ENCODE assay signal across 1 cellular context in genomic region chr17:39700148-39700987, GRCh38.
TF ChIP-seq lines count a peak whose summit lies in the region.

No MANE protein-coding gene starts in this region.

TF ChIP-seq in HepG2, 621 proteins besides CTCF, POLR2A, EP300 and RAD21 (continued from another document and continues in another):
- no peak for TF ChIP-seq ARID3A (IDR thresholded peaks at IDR 0.05; ENCODE audit: low read depth, low read length)
- TF ChIP-seq, protein P1, sequence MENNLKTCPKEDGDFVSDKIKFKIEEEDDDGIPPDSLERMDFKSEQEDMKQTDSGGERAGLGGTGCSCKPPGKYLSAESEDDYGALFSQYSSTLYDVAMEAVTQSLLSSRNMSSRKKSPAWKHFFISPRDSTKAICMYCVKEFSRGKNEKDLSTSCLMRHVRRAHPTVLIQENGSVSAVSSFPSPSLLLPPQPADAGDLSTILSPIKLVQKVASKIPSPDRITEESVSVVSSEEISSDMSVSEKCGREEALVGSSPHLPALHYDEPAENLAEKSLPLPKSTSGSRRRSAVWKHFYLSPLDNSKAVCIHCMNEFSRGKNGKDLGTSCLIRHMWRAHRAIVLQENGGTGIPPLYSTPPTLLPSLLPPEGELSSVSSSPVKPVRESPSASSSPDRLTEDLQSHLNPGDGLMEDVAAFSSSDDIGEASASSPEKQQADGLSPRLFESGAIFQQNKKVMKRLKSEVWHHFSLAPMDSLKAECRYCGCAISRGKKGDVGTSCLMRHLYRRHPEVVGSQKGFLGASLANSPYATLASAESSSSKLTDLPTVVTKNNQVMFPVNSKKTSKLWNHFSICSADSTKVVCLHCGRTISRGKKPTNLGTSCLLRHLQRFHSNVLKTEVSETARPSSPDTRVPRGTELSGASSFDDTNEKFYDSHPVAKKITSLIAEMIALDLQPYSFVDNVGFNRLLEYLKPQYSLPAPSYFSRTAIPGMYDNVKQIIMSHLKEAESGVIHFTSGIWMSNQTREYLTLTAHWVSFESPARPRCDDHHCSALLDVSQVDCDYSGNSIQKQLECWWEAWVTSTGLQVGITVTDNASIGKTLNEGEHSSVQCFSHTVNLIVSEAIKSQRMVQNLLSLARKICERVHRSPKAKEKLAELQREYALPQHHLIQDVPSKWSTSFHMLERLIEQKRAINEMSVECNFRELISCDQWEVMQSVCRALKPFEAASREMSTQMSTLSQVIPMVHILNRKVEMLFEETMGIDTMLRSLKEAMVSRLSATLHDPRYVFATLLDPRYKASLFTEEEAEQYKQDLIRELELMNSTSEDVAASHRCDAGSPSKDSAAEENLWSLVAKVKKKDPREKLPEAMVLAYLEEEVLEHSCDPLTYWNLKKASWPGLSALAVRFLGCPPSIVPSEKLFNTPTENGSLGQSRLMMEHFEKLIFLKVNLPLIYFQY (CRISPR knock-in tag; IDR thresholded peaks at IDR 0.05; ENCODE audit: borderline replicate concordance): no peak
- TF ChIP-seq KLF6 (CRISPR knock-in tag; IDR thresholded peaks at IDR 0.05): no peak
- TF ChIP-seq ZNF274 (CRISPR knock-in tag; IDR thresholded peaks at IDR 0.05): no peak
- no peak for TF ChIP-seq HDAC2 (CRISPR knock-in tag; IDR thresholded peaks at IDR 0.05)
- no peak for TF ChIP-seq GMEB2 (CRISPR knock-in tag; IDR thresholded peaks at IDR 0.05; ENCODE audit: low read depth)
- 0 out of 2 replicates have a peak, but pooled peaks have one; percentile 13 for TF ChIP-seq ZNF230 (CRISPR knock-in tag; IDR thresholded peaks at IDR 0.05)
- TF ChIP-seq ZNF235 (CRISPR knock-in tag; IDR thresholded peaks at IDR 0.05; ENCODE audit: borderline replicate concordance): 0 out of 2 replicates have a peak, but pooled peaks have one; percentile 29
- no peak for TF ChIP-seq POLR2AphosphoS2 (IDR thresholded peaks at IDR 0.05; ENCODE audit: low read depth, low read length)
- TF ChIP-seq SAFB2 (CRISPR knock-in tag; IDR thresholded peaks at IDR 0.05; ENCODE audit: borderline replicate concordance, low read depth): peak; percentile 71; the same call in 1 of the 2 replicates
- TF ChIP-seq POGZ (CRISPR knock-in tag; IDR thresholded peaks at IDR 0.05): no peak
- no peak for TF ChIP-seq ZNF383 (CRISPR knock-in tag; IDR thresholded peaks at IDR 0.05; ENCODE audit: borderline replicate concordance)
- 0 out of 2 replicates have a peak, but pooled peaks have one; percentile 13 for TF ChIP-seq SP4 (CRISPR knock-in tag; IDR thresholded peaks at IDR 0.05)
- TF ChIP-seq, protein P2, sequence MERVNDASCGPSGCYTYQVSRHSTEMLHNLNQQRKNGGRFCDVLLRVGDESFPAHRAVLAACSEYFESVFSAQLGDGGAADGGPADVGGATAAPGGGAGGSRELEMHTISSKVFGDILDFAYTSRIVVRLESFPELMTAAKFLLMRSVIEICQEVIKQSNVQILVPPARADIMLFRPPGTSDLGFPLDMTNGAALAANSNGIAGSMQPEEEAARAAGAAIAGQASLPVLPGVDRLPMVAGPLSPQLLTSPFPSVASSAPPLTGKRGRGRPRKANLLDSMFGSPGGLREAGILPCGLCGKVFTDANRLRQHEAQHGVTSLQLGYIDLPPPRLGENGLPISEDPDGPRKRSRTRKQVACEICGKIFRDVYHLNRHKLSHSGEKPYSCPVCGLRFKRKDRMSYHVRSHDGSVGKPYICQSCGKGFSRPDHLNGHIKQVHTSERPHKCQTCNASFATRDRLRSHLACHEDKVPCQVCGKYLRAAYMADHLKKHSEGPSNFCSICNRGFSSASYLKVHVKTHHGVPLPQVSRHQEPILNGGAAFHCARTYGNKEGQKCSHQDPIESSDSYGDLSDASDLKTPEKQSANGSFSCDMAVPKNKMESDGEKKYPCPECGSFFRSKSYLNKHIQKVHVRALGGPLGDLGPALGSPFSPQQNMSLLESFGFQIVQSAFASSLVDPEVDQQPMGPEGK (CRISPR knock-in tag; IDR thresholded peaks at IDR 0.05): peak; percentile 73
- no peak for TF ChIP-seq FOXC1 (CRISPR knock-in tag; IDR thresholded peaks at IDR 0.05; ENCODE audit: borderline replicate concordance)
- TF ChIP-seq, protein P3, sequence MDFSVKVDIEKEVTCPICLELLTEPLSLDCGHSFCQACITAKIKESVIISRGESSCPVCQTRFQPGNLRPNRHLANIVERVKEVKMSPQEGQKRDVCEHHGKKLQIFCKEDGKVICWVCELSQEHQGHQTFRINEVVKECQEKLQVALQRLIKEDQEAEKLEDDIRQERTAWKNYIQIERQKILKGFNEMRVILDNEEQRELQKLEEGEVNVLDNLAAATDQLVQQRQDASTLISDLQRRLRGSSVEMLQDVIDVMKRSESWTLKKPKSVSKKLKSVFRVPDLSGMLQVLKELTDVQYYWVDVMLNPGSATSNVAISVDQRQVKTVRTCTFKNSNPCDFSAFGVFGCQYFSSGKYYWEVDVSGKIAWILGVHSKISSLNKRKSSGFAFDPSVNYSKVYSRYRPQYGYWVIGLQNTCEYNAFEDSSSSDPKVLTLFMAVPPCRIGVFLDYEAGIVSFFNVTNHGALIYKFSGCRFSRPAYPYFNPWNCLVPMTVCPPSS (IDR thresholded peaks at IDR 0.05): no peak
- 0 out of 2 replicates have a peak, but pooled peaks have one; percentile 24 for TF ChIP-seq KDM3A (CRISPR knock-in tag; IDR thresholded peaks at IDR 0.05; ENCODE audit: low read depth)
- TF ChIP-seq ZNF318 (CRISPR knock-in tag; IDR thresholded peaks at IDR 0.05): no peak
- TF ChIP-seq ZNF484 (CRISPR knock-in tag; IDR thresholded peaks at IDR 0.05; ENCODE audit: borderline replicate concordance, low read depth): no peak
- TF ChIP-seq GATAD1 (CRISPR knock-in tag; IDR thresholded peaks at IDR 0.05): no peak; the same call in 1 of the 2 replicates
- no peak for TF ChIP-seq SNRNP70 (IDR thresholded peaks at IDR 0.05; ENCODE audit: low read depth, low read length)
- no peak for TF ChIP-seq MTF2 (CRISPR knock-in tag; IDR thresholded peaks at IDR 0.05; ENCODE audit: borderline replicate concordance)
- TF ChIP-seq, protein P4, sequence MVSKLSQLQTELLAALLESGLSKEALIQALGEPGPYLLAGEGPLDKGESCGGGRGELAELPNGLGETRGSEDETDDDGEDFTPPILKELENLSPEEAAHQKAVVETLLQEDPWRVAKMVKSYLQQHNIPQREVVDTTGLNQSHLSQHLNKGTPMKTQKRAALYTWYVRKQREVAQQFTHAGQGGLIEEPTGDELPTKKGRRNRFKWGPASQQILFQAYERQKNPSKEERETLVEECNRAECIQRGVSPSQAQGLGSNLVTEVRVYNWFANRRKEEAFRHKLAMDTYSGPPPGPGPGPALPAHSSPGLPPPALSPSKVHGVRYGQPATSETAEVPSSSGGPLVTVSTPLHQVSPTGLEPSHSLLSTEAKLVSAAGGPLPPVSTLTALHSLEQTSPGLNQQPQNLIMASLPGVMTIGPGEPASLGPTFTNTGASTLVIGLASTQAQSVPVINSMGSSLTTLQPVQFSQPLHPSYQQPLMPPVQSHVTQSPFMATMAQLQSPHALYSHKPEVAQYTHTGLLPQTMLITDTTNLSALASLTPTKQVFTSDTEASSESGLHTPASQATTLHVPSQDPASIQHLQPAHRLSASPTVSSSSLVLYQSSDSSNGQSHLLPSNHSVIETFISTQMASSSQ (IDR thresholded peaks at IDR 0.05; ENCODE audit: low read depth): no peak
- TF ChIP-seq, protein P4 (CRISPR knock-in tag; IDR thresholded peaks at IDR 0.05; ENCODE audit: borderline replicate concordance): no peak
- TF ChIP-seq HNF4A (CRISPR knock-in tag; IDR thresholded peaks at IDR 0.05): 0 out of 2 replicates have a peak, but pooled peaks have one; percentile 4
- no peak for TF ChIP-seq ZNF782 (CRISPR knock-in tag; IDR thresholded peaks at IDR 0.05; ENCODE audit: borderline replicate concordance)
- TF ChIP-seq SPEN (CRISPR knock-in tag; IDR thresholded peaks at IDR 0.05; ENCODE audit: low read depth): no peak
